Comparison of ENCODE assay signal across 11 cellular contexts in the genomic region with DNA sequence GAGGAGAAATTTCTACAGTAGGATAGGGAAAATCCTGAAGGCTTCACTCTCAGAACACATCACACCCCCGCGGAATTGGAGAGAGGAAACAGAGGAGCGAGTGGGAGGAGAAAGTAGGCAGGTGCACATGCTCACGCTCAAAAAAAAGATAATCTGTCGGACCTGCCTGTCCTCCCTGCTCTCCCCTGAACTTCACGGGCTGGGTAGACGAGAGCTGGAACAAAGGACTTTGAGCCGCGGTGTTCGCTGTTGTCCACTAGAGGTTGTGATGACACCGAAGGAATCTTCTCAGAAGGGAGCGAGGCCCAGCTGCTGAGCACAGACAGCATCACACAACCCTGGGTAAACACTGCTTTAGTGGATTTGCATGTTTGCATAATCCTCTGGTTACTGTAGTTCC. TPM values are rescaled to one million over a fixed set of nuclear protein-coding genes. Genes with fewer than 3 reads are reported as not detected.
A peak's percentile ranks its signal among the peaks of the same experiment; 100 is the strongest.
DNase-seq lines count a peak whose midpoint lies in the region; ATAC-seq and TF ChIP-seq lines count a peak whose summit lies in the region.
"Had no signal": no experiment of that assay in that cellular context is flagged by ENCODE, and none has a peak within 500 bp of the region (broad histone marks: within the 10 kb centered on the region; RNA-seq: fewer than 3 reads in every experiment).

No MANE protein-coding gene starts in this region.

- 23 to 27% (median 25%) methylated on average over 12 of the region's 12 CpGs for WGBS in psoas muscle, 3 donors
- 39 to 41% methylated on average over 12 of the region's 12 CpGs for WGBS in upper lobe of left lung, 2 donors

- in situ Hi-C loops in brain microvascular endothelial cell (cut with HindIII; ENCODE audit: low pct_ligation_motif_present, low sequenced_read_pairs) = no loop called here

- peaks cover 14% of the 10 kb centered on the region for H3K27me3 ChIP-seq in brain microvascular endothelial cell (replicated peaks)
- peaks cover 0 to 47% (median 15%) of the 10 kb centered on the region in 3 donors for H3K27me3 ChIP-seq in psoas muscle (ENCODE audit: insufficient read depth in 3 of 3, low read length in 2 of 3)
- H3K27me3 ChIP-seq in upper lobe of left lung = peaks cover 0 to 21% (median 10%) of the 10 kb centered on the region in 4 donors

- no peak for TF ChIP-seq POLR2A in upper lobe of left lung (IDR thresholded peaks at IDR 0.05)

- DNase-seq in NCI-H1417 (lab: John Stamatoyannopoulos, UW) (peak; percentile 12 to 62 (median 25)), NCI-H1417 treated with DMSO at 0.1 percent for 48 hours (lab: John Stamatoyannopoulos, UW) (no peak), NCI-H2029 (lab: John Stamatoyannopoulos, UW) (peak; percentile 74), brain microvascular endothelial cell (no peak), psoas muscle (no peak), DMS79 (lab: John Stamatoyannopoulos, UW) (no peak), upper lobe of left lung (no peak)
- no peak for DNase-seq in activated naive CD4-positive, alpha-beta T cell treated with anti-CD3 and anti-CD28 coated beads, Interleukin-2, amount 50 U/mL, for 16 hours
- DNase-seq: pancreas, T-cell had no signal

- peak in 3 of 4 donors; percentile 67 to 80 (median 68) for ATAC-seq in psoas muscle
- ATAC-seq in upper lobe of left lung (ENCODE audit: low FRiP score in 2 of 2) = no peak
- ATAC-seq: T-cell had no signal

- no peaks in the 10 kb centered on the region for H3K36me3 ChIP-seq in brain microvascular endothelial cell (replicated peaks)
- no peaks in the 10 kb centered on the region for H3K36me3 ChIP-seq in psoas muscle (ENCODE audit: insufficient read depth in 1 of 2, low read depth in 1 of 2)
- no peaks in the 10 kb centered on the region for H3K36me3 ChIP-seq in upper lobe of left lung
- H3K36me3 ChIP-seq: pancreas had no signal

- intact Hi-C loops in psoas muscle (cut with DNase I) = loop anchor here in 1 of 2 donors (2.0 kb wide), 1 partner anchor 157 kb away; no protein-coding TSS in a partner anchor

- no peak overlapping the region for H3K4me3 ChIP-seq in brain microvascular endothelial cell (ENCODE audit: low read depth, low read length)
- no peak overlapping the region for H3K4me3 ChIP-seq in psoas muscle
- H3K4me3 ChIP-seq in upper lobe of left lung = no peak overlapping the region
- H3K4me3 ChIP-seq: coronary artery, pancreas had no signal

- TF ChIP-seq CTCF in brain microvascular endothelial cell (IDR thresholded peaks at IDR 0.05; ENCODE audit: low read depth, low read length, missing control alignments) = peak; percentile 18
- no peak for TF ChIP-seq CTCF in psoas muscle (IDR thresholded peaks at IDR 0.05)
- no peak for TF ChIP-seq CTCF in upper lobe of left lung (IDR thresholded peaks at IDR 0.05)

- H3K4me1 ChIP-seq in psoas muscle (peaks cover 5% of the 10 kb centered on the region), upper lobe of left lung (peaks cover 5 to 10% (median 9%) of the 10 kb centered on the region in 4 donors)
- H3K4me1 ChIP-seq: pancreas had no signal

- TF ChIP-seq EP300 in upper lobe of left lung (IDR thresholded peaks at IDR 0.05) = no peak

- H3K27ac ChIP-seq in brain microvascular endothelial cell (no peak overlapping the region), psoas muscle (no peak overlapping the region), upper lobe of left lung (no peak overlapping the region)
- H3K27ac ChIP-seq: coronary artery, pancreas had no signal

- no peaks in the 10 kb centered on the region for H3K9me3 ChIP-seq in psoas muscle
- H3K9me3 ChIP-seq in upper lobe of left lung = no peaks in the 10 kb centered on the region
- H3K9me3 ChIP-seq: pancreas had no signal

RNA-seq across cellular contexts. Expression of gene SEZ6L, which starts 5.0 kb away (rescaled TPM):
- total RNA-seq in psoas muscle (under 1 TPM in 1 of 4 donors, not detected in 3; 0.06 TPM), upper lobe of left lung (1 to 10 TPM in 1 of 6 donors, under 1 TPM in 2, not detected in 3; 0.06 to 1.2 (median 0.24) TPM)
- polyA plus RNA-seq in psoas muscle = under 1 TPM in 1 of 3 donors, not detected in 2; 0.04 TPM
- total RNA-seq: T-cell had no signal

Comparison
In these comparisons a context has a peak if more than half of its experiments do, and no peak if none do; other contexts are left out.
1. DNase-seq: peak in NCI-H1417 (3 of 3) and NCI-H2029 (single experiment); none in NCI-H1417 treated with DMSO at 0.1 percent for 48 hours (single experiment), brain microvascular endothelial cell (single experiment), psoas muscle (0 of 2), DMS79 (single experiment), activated naive CD4-positive, alpha-beta T cell treated with anti-CD3 and anti-CD28 coated beads, Interleukin-2, amount 50 U/mL, for 16 hours (single experiment) and upper lobe of left lung (0 of 2).
2. ATAC-seq: peak in psoas muscle (3 of 4); none in upper lobe of left lung (0 of 2).